9 cellular contexts compared by ENCODE assay signal in genomic region chr11:13216019-13217006, GRCh38.
A peak's percentile ranks its signal among the peaks of the same experiment; 100 is the strongest.
DNase-seq lines count a peak whose midpoint lies in the region; ATAC-seq, FAIRE-seq and TF ChIP-seq lines count a peak whose summit lies in the region.
"Had no signal": no experiment of that assay in that cellular context is flagged by ENCODE, and none has a peak within 500 bp of the region (broad histone marks: within the 10 kb centered on the region; RNA-seq: fewer than 3 reads in every experiment).

No MANE protein-coding gene starts in this region.

- in situ Hi-C loops in GM12878 (cut with MboI): no loop called here

- no peaks in the 10 kb centered on the region for H3K27me3 ChIP-seq in GM12878 (replicated peaks in 1 of 2; ENCODE audit: control insufficient read depth in 2 of 2, insufficient read depth in 2 of 2, low read length in 1 of 2)

- no peak overlapping the region for H3K4me2 ChIP-seq in GM12878 (ENCODE audit: control insufficient read depth, insufficient read depth)

- no peaks in the 10 kb centered on the region for H3K36me3 ChIP-seq in GM12878 (ENCODE audit: control insufficient read depth in 2 of 2, insufficient read depth in 2 of 2, low read length in 1 of 2)
- H3K36me3 ChIP-seq: stomach had no signal

- no peaks in the 10 kb centered on the region for H3K36me3 Mint-ChIP-seq in neural crest cell (ENCODE audit: low read depth)
- H3K36me3 Mint-ChIP-seq in effector memory CD8-positive, alpha-beta T cell (ENCODE audit: insufficient read depth): peaks cover 3% of the 10 kb centered on the region

- H3K27ac Mint-ChIP-seq in neural crest cell (ENCODE audit: unreplicated experiment): peak overlapping the region; percentile 92
- H3K27ac Mint-ChIP-seq in effector memory CD8-positive, alpha-beta T cell: no peak overlapping the region

- peak; percentile 95 for DNase-seq in COLO829 (ENCODE audit: low spot score)
- DNase-seq in Kasumi-1 (lab: John Stamatoyannopoulos, UW): peak; percentile 28 to 32
- no peak for DNase-seq in GM12878 (ENCODE audit: low read depth, low spot score)
- DNase-seq in neural crest cell (ENCODE audit: low read depth, low spot score): no peak
- DNase-seq in GM19239 (ENCODE audit: insufficient read length, low spot score): no peak
- no peak for DNase-seq in effector memory CD8-positive, alpha-beta T cell
- DNase-seq: stomach had no signal

- RAD21 ChIA-PET in GM12878 (lab: Charles Lee; ENCODE audit: unreplicated experiment): interaction anchor here (1.4 kb wide), 1 partner anchor 11 kb away, joined by 4 read pairs; no protein-coding TSS in a partner anchor

- POLR2A ChIA-PET in GM12878 (lab: Charles Lee): no interaction called here

- H3K79me2 ChIP-seq in GM12878 (ENCODE audit: control insufficient read depth, insufficient read depth, low read length): no peaks in the 10 kb centered on the region

- SMC1A ChIA-PET in GM12878 (lab: Charles Lee; ENCODE audit: uncharacterized antibody, unreplicated experiment): interaction anchor here (1.6 to 2.2 kb wide), 3 partner anchors 10 to 38 kb away, joined by 4 to 7 read pairs (median 4); no protein-coding TSS in a partner anchor

- H3K4me3 ChIP-seq in GM12878: no peak overlapping the region
- H3K4me3 ChIP-seq: stomach had no signal

- no peak for TF ChIP-seq POLR2A in GM12878 (IDR thresholded peaks at IDR 0.05; ENCODE audit: low read depth, low read length)

- H2AFZ ChIP-seq in GM12878 (ENCODE audit: control insufficient read depth, low read depth, low read length): no peak overlapping the region

- no peaks in the 10 kb centered on the region for H3K4me1 ChIP-seq in GM12878 (ENCODE audit: control insufficient read depth, insufficient read depth, low read length)
- H3K4me1 ChIP-seq: stomach had no signal

- TF ChIP-seq CTCF in GM12878 (IDR thresholded peaks at IDR 0.05 in 2 of 3, conservative IDR thresholded peaks at IDR 0.05 in 1 of 3; ENCODE audit: control insufficient read depth in 2 of 3, extremely low read depth in 1 of 3, insufficient read depth in 1 of 3, low read depth in 3 of 3, low read length in 3 of 3): no peak
- no peak for TF ChIP-seq CTCF in neural crest cell (conservative IDR thresholded peaks at IDR 0.05)

- peaks cover 19% of the 10 kb centered on the region for H3K4me1 Mint-ChIP-seq in neural crest cell
- H3K4me1 Mint-ChIP-seq in effector memory CD8-positive, alpha-beta T cell (ENCODE audit: low read depth in 2 of 2): no peaks in the 10 kb centered on the region

- BruUV-seq in GM12878 (replicated peaks; lab: Mats Ljungman, UMichigan): no TSS peak

- no peak overlapping the region for H3K9ac ChIP-seq in GM12878 (ENCODE audit: control insufficient read depth, insufficient read depth, low read length)

- no peaks in the 10 kb centered on the region for H4K20me1 ChIP-seq in GM12878 (ENCODE audit: control insufficient read depth, insufficient read depth)

- TF ChIP-seq RAD21 in GM12878 (IDR thresholded peaks at IDR 0.05; ENCODE audit: insufficient read depth, low read depth, low read length): no peak

- CTCF ChIA-PET in GM12878 (lab: Yijun Ruan, JAX): interaction anchor here (0.5 to 1.8 kb wide), 6 partner anchors 9 to 128 kb away, joined by 3 to 8 read pairs (median 3); no protein-coding TSS in a partner anchor

- no peak overlapping the region for H3K4me3 Mint-ChIP-seq in neural crest cell
- H3K4me3 Mint-ChIP-seq in effector memory CD8-positive, alpha-beta T cell: no peak overlapping the region

- intact Hi-C loops in GM12878 (cut with micrococcal nuclease; ENCODE audit: unreplicated experiment): no loop called here

- no peak for FAIRE-seq in GM12878 (lab: Jason Lieb, UNC)
- no peak for FAIRE-seq in GM19239 (lab: Jason Lieb, UNC)

- TF ChIP-seq EP300 in GM12878 (IDR thresholded peaks at IDR 0.05; ENCODE audit: borderline replicate concordance in 1 of 2, control insufficient read depth in 1 of 2, low read depth in 2 of 2, low read length in 2 of 2): no peak

- H3K27me3 Mint-ChIP-seq in neural crest cell (ENCODE audit: low read depth): no peaks in the 10 kb centered on the region
- no peaks in the 10 kb centered on the region for H3K27me3 Mint-ChIP-seq in effector memory CD8-positive, alpha-beta T cell

- H3K9me3 ChIP-seq in GM12878 (replicated peaks; ENCODE audit: control insufficient read depth, insufficient read depth, low read length): no peaks in the 10 kb centered on the region
- H3K9me3 ChIP-seq: stomach had no signal

- no peaks in the 10 kb centered on the region for H3K9me3 Mint-ChIP-seq in neural crest cell
- H3K9me3 Mint-ChIP-seq in effector memory CD8-positive, alpha-beta T cell: no peaks in the 10 kb centered on the region

- 65% methylated on average over 10 of the region's 10 CpGs for WGBS in GM12878 (ENCODE audit: insufficient coverage, insufficient replicate concordance, low lambda C conversion rate, missing lambda C conversion rate)

- no peak overlapping the region for H3K27ac ChIP-seq in GM12878 (ENCODE audit: control insufficient read depth, insufficient read depth)
- H3K27ac ChIP-seq: stomach had no signal

- ATAC-seq in GM12878: peak; percentile 74
- ATAC-seq in HG02571 (IDR thresholded peaks at IDR 0.05; ENCODE audit: unreplicated experiment): no peak
- ATAC-seq in effector memory CD8-positive, alpha-beta T cell (replicated peaks): no peak
- no peak for ATAC-seq in GM21528 (IDR thresholded peaks at IDR 0.05; ENCODE audit: low FRiP score, unreplicated experiment)

TF ChIP-seq in GM12878, 131 proteins besides CTCF, POLR2A, EP300 and RAD21 (continues in another document):
- TF ChIP-seq SIX5 (IDR thresholded peaks at IDR 0.05; ENCODE audit: low read depth, low read length, severe bottlenecking) (no peak), NR2C2 (IDR thresholded peaks at IDR 0.05; ENCODE audit: borderline replicate concordance, control insufficient read depth, insufficient read length, low read depth) (no peak), KAT2A (conservative IDR thresholded peaks at IDR 0.05; ENCODE audit: control insufficient read depth, low read depth, low read length) (no peak), ZNF24 (IDR thresholded peaks at IDR 0.05) (no peak), ATF7 (IDR thresholded peaks at IDR 0.05; ENCODE audit: low read depth) (peak; percentile 55; the same call in 1 of the 2 replicates), CBFB (IDR thresholded peaks at IDR 0.05; ENCODE audit: low read depth) (no peak), RB1 (IDR thresholded peaks at IDR 0.05; ENCODE audit: borderline replicate concordance) (no peak), ZBTB33 (IDR thresholded peaks at IDR 0.05) (no peak), ZBTB40 (IDR thresholded peaks at IDR 0.05; ENCODE audit: borderline replicate concordance) (no peak), MEF2A (IDR thresholded peaks at IDR 0.05; ENCODE audit: insufficient read depth, low read depth, low read length) (no peak), SP1 (IDR thresholded peaks at IDR 0.05; ENCODE audit: low read depth, low read length) (no peak), BHLHE40 (IDR thresholded peaks at IDR 0.05; ENCODE audit: borderline replicate concordance in 1 of 2, low read depth in 2 of 2, low read length in 1 of 2) (no peak), YY1 (IDR thresholded peaks at IDR 0.05; ENCODE audit: low read depth, low read length) (0 out of 2 replicates have a peak, but pooled peaks have one; percentile 44), LARP7 (IDR thresholded peaks at IDR 0.05) (no peak), EED (IDR thresholded peaks at IDR 0.05; ENCODE audit: low read depth) (no peak)

Comparison
In these comparisons a context has a peak if more than half of its experiments do, and no peak if none do; other contexts are left out.
1. DNase-seq: peak in COLO829 (single experiment) and Kasumi-1 (2 of 2); none in GM12878 (single experiment), neural crest cell (single experiment), GM19239 (single experiment) and effector memory CD8-positive, alpha-beta T cell (0 of 3).